ENCODE assay signal across 1 cellular context in the genomic region with DNA sequence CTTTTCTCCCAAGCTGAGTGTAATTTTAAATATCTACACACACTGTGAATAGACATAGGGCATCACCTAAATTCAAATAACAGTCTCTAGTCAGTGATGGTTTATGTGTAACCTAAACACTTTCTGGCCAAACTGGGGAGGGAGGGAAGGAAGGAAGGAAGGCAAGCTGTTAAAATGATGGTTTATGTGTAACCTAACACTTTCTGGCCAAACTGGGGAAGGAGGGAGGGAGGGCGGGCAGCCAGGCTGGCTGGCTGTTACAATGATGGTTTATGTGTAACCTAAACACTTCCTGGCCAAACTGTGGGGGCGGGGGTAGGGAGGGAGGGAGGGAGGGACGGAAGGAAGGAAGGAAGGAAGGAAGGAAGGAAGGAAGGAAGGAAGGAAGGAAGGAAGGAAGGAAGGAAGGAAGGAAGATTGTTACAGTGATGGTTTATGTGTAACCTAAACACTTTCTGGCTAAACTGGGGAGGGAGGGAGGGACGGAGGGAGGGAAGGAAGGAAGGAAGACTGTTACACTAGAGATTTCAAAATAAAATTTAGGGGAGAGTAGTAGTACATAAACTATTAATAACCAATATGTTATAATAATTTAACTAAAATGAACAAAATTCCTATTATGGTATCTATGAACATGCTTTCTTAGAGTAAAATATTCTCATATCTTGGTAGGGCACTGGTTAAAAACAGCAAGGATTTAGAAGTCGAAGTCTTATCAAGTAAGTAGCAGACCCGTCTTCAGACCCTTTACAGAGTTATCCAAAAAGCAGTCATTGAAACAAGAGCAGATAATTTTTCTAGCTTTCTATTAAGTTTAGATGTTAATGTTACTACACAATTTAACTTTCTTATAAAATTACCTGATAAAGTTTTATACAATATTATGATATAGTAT.
TF ChIP-seq lines count a peak whose summit lies in the region.

No MANE protein-coding gene starts in this region.

TF ChIP-seq in WTC11, 78 proteins besides CTCF, POLR2A, EP300 and RAD21 (continued from another document):
- TF ChIP-seq, protein P1, sequence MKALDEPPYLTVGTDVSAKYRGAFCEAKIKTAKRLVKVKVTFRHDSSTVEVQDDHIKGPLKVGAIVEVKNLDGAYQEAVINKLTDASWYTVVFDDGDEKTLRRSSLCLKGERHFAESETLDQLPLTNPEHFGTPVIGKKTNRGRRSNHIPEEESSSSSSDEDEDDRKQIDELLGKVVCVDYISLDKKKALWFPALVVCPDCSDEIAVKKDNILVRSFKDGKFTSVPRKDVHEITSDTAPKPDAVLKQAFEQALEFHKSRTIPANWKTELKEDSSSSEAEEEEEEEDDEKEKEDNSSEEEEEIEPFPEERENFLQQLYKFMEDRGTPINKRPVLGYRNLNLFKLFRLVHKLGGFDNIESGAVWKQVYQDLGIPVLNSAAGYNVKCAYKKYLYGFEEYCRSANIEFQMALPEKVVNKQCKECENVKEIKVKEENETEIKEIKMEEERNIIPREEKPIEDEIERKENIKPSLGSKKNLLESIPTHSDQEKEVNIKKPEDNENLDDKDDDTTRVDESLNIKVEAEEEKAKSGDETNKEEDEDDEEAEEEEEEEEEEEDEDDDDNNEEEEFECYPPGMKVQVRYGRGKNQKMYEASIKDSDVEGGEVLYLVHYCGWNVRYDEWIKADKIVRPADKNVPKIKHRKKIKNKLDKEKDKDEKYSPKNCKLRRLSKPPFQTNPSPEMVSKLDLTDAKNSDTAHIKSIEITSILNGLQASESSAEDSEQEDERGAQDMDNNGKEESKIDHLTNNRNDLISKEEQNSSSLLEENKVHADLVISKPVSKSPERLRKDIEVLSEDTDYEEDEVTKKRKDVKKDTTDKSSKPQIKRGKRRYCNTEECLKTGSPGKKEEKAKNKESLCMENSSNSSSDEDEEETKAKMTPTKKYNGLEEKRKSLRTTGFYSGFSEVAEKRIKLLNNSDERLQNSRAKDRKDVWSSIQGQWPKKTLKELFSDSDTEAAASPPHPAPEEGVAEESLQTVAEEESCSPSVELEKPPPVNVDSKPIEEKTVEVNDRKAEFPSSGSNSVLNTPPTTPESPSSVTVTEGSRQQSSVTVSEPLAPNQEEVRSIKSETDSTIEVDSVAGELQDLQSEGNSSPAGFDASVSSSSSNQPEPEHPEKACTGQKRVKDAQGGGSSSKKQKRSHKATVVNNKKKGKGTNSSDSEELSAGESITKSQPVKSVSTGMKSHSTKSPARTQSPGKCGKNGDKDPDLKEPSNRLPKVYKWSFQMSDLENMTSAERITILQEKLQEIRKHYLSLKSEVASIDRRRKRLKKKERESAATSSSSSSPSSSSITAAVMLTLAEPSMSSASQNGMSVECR (CRISPR knock-in tag; IDR thresholded peaks at IDR 0.05; ENCODE audit: borderline replicate concordance): no peak
- no peak for TF ChIP-seq ZNF317 (CRISPR knock-in tag; IDR thresholded peaks at IDR 0.05; ENCODE audit: borderline replicate concordance, low read depth)
TF ChIP-seq in WTC11: peak in this region for 0.
